8 cellular contexts compared by ENCODE assay signal in the genomic region with DNA sequence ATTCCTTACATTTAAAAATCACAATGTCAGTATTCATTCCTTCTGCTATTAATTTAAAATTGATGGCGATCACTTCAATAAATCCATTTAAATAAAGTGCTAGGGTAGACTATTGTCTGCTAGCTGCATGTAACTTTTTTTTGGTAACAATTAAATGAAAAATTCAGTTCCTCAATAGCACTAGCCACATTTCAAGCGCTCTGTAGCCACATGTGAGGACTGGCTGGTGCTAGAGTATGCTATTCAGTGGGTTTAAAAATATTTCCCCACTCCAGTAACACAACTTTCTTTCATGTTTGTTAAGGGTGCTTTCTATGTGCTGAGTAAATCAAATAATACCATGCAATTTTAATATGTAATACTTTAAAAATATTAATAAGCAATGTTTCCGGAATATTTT.
DNase-seq lines count a peak whose midpoint lies in the region; ATAC-seq and TF ChIP-seq lines count a peak whose summit lies in the region.

No MANE protein-coding gene starts in this region.

- H3K14ac ChIP-seq in mesenchymal stem cell (ENCODE audit: low read length in 2 of 2), result no peak overlapping the region

- H4K8ac ChIP-seq in mesenchymal stem cell (ENCODE audit: low read length), result no peak overlapping the region

- H3K27me3 ChIP-seq in BLaER1 treated with 17β-estradiol and CSF1 and Interleukin-3, amounts not matched to agents 10 nM and 100 nM, result no peaks in the 10 kb centered on the region
- H3K27me3 ChIP-seq in mesenchymal stem cell (ENCODE audit: control insufficient read depth in 1 of 2, insufficient read depth in 1 of 2, low read length in 2 of 2), result no peaks in the 10 kb centered on the region
- no peaks in the 10 kb centered on the region for H3K27me3 ChIP-seq in vagina

- H3K4me2 ChIP-seq in BLaER1 treated with 17β-estradiol and CSF1 and Interleukin-3, amounts not matched to agents 10 nM and 100 nM, result peak overlapping the region; percentile 64 to 84 (median 76)
- peak overlapping the region; percentile 67 for H3K4me2 ChIP-seq in mesenchymal stem cell (ENCODE audit: low read length, poor library complexity, severe bottlenecking)

- H2BK5ac ChIP-seq in mesenchymal stem cell (ENCODE audit: low read depth, low read length, poor library complexity, severe bottlenecking), result no peak overlapping the region

- H3K9me3 Mint-ChIP-seq in central memory CD8-positive, alpha-beta T cell, result no peaks in the 10 kb centered on the region

- H3K27me3 Mint-ChIP-seq in central memory CD8-positive, alpha-beta T cell, result no peaks in the 10 kb centered on the region

- peak overlapping the region; percentile 57 to 72 (median 64) for H3K4me3 ChIP-seq in BLaER1 treated with 17β-estradiol and CSF1 and Interleukin-3, amounts not matched to agents 10 nM and 100 nM
- H3K4me3 ChIP-seq in mesenchymal stem cell (ENCODE audit: insufficient read depth in 1 of 2, low read depth in 1 of 2, low read length in 2 of 2) (peak overlapping the region in 1 of 2 experiments; percentile 87), vagina (peak overlapping the region; percentile 52 to 58)

- H3K9me3 ChIP-seq in BLaER1 treated with 17β-estradiol and CSF1 and Interleukin-3, amounts not matched to agents 10 nM and 100 nM (replicated peaks in 1 of 11), result peaks cover 0 to 13% (median 4%) of the 10 kb centered on the region in 11 experiments; a peak in 5 of 22 replicates
- H3K9me3 ChIP-seq in mesenchymal stem cell (ENCODE audit: control insufficient read depth, low read length) (no peaks in the 10 kb centered on the region), vagina (no peaks in the 10 kb centered on the region)

- peak overlapping the region; percentile 71 to 84 (median 80) for H3K9ac ChIP-seq in BLaER1 treated with 17β-estradiol and CSF1 and Interleukin-3, amounts not matched to agents 10 nM and 100 nM
- H3K9ac ChIP-seq in mesenchymal stem cell (ENCODE audit: low read length), result peak overlapping the region; percentile 94

- peaks cover 8 to 15% (median 10%) of the 10 kb centered on the region in 10 experiments; a peak in 19 of 20 replicates for H3K4me1 ChIP-seq in BLaER1 treated with 17β-estradiol and CSF1 and Interleukin-3, amounts not matched to agents 10 nM and 100 nM
- H3K4me1 ChIP-seq in mesenchymal stem cell (ENCODE audit: control insufficient read depth, insufficient read depth, low read depth, low read length), result no peaks in the 10 kb centered on the region
- H3K4me1 ChIP-seq in vagina, result peaks cover 14% of the 10 kb centered on the region

- DNase-seq in NOMO-1 treated with dmso at 0.1 percent for 144 hours (lab: John Stamatoyannopoulos, UW; ENCODE audit: unreplicated experiment) (peak; percentile 16), mesenchymal stem cell (no peak), vagina (ENCODE audit: extremely low spot score in 2 of 2) (no peak), NCI-H2081 (lab: John Stamatoyannopoulos, UW) (no peak), activated gamma-delta T cell (lab: John Stamatoyannopoulos, UW) (no peak)
- DNase-seq in central memory CD8-positive, alpha-beta T cell (ENCODE audit: low spot score in 2 of 2), result no peak

- H2AK5ac ChIP-seq in mesenchymal stem cell (ENCODE audit: low read length, severe bottlenecking), result no peak overlapping the region

- H4K20me1 ChIP-seq in BLaER1 treated with 17β-estradiol and CSF1 and Interleukin-3, amounts not matched to agents 10 nM and 100 nM, result no peaks in the 10 kb centered on the region

- no peak overlapping the region for H4K91ac ChIP-seq in mesenchymal stem cell (ENCODE audit: low read length)

- no peak for TF ChIP-seq CTCF in vagina (IDR thresholded peaks at IDR 0.05)

- H2AFZ ChIP-seq in mesenchymal stem cell (ENCODE audit: low read depth, low read length), result no peak overlapping the region

- intact Hi-C loops in vagina (cut with DNase I), result no loop called here

- H3K79me1 ChIP-seq in mesenchymal stem cell (replicated peaks; ENCODE audit: low read length, poor library complexity, severe bottlenecking), result peaks cover 2% of the 10 kb centered on the region

- H3K27ac ChIP-seq in BLaER1 treated with 17β-estradiol and CSF1 and Interleukin-3, amounts not matched to agents 10 nM and 100 nM, result peak overlapping the region; percentile 66 to 87 (median 79); a peak in 21 of 22 replicates
- H3K27ac ChIP-seq in mesenchymal stem cell (ENCODE audit: low read length, poor library complexity, severe bottlenecking) (peak overlapping the region; percentile 92), vagina (peak overlapping the region; percentile 82)

- no peak overlapping the region for H3K23ac ChIP-seq in mesenchymal stem cell (ENCODE audit: low read length in 2 of 2)

- peaks cover 19% of the 10 kb centered on the region for H3K36me3 Mint-ChIP-seq in central memory CD8-positive, alpha-beta T cell (ENCODE audit: insufficient read depth)

- TF ChIP-seq POLR2A in vagina (IDR thresholded peaks at IDR 0.05), result no peak

- peaks cover 8 to 27% (median 14%) of the 10 kb centered on the region in 11 experiments; a peak in 16 of 22 replicates for H3K36me3 ChIP-seq in BLaER1 treated with 17β-estradiol and CSF1 and Interleukin-3, amounts not matched to agents 10 nM and 100 nM
- peaks cover 3 to 32% of the 10 kb centered on the region in 2 experiments for H3K36me3 ChIP-seq in mesenchymal stem cell (ENCODE audit: control insufficient read depth in 1 of 2, insufficient read depth in 2 of 2, low read depth in 1 of 2, low read length in 2 of 2)
- peaks cover 0 to 18% of the 10 kb centered on the region in 2 donors for H3K36me3 ChIP-seq in vagina

- no peak overlapping the region for H2BK120ac ChIP-seq in mesenchymal stem cell (ENCODE audit: low read depth, low read length)

- peak overlapping the region; percentile 97 for H3K27ac Mint-ChIP-seq in central memory CD8-positive, alpha-beta T cell (ENCODE audit: low read depth)

- H3K4me1 Mint-ChIP-seq in central memory CD8-positive, alpha-beta T cell, result peaks cover 18% of the 10 kb centered on the region

- H3K4ac ChIP-seq in mesenchymal stem cell (ENCODE audit: low read depth in 1 of 2, low read length in 2 of 2), result no peak overlapping the region

- 44% methylated on average over 1 of the region's 3 CpGs for WGBS in mesenchymal stem cell

- H3K18ac ChIP-seq in mesenchymal stem cell (ENCODE audit: low read depth in 1 of 2, low read length in 2 of 2), result peak overlapping the region in 1 of 2 experiments; percentile 89

- H2BK15ac ChIP-seq in mesenchymal stem cell (ENCODE audit: low read depth, poor library complexity, severe bottlenecking), result no peak overlapping the region

- peak overlapping the region; percentile 86 for H3K4me3 Mint-ChIP-seq in central memory CD8-positive, alpha-beta T cell

- no peak overlapping the region for H2BK12ac ChIP-seq in mesenchymal stem cell (ENCODE audit: low read length in 2 of 2)

- peak; percentile 16 for ATAC-seq in GM19467 (IDR thresholded peaks at IDR 0.05; ENCODE audit: unreplicated experiment)
- ATAC-seq in central memory CD8-positive, alpha-beta T cell (replicated peaks; ENCODE audit: extremely low read depth, poor library complexity, severe bottlenecking), result peak; percentile 40
